Comparison of ENCODE assay signal across 20 cellular contexts in the genomic region with DNA sequence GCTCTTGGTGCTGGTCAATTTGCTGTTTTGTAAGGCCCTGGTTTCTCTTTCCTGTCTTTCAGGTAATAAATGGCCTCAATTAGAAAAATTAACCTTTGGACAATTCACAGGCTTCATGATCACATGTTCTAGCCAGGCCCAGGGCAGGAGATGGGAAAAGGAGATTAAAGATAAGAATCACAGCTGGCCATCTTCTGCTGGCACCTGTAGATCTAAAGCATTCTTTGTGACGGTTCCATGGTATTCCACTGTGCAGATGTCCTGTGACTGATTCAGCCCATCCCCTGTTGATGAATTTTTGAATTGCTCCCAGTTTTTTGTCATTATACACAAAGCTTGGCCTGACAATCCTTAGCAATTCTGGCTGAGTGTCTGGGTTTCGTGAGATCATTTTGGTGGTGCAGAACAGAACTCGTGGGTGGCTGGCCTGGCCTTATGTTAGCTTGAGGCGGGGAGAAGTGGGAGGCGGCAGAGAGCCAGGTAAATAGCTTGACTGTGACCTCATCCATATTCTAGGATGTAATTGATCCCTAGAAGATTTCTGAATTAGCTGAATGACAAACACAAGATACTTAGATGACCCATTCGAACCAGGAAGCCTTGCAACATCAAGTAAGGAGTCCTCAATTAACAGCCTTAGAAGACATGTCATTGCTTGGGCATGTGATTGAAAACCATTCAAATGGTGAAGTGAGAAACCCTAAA. TPM values are rescaled to one million over a fixed set of nuclear protein-coding genes. Genes with fewer than 3 reads are reported as not detected.
DNase-seq lines count a peak whose midpoint lies in the region; ATAC-seq and TF ChIP-seq lines count a peak whose summit lies in the region.
"Had no signal": no experiment of that assay in that cellular context is flagged by ENCODE, and none has a peak within 500 bp of the region (broad histone marks: within the 10 kb centered on the region; RNA-seq: fewer than 3 reads in every experiment).

No MANE protein-coding gene starts in this region.

- intact Hi-C loops in left colon (cut with DNase I, micrococcal nuclease) = no loop called here
- intact Hi-C loops in transverse colon (cut with DNase I; ENCODE audit: low total_unique reads) = no loop called here
- intact Hi-C loops in gastrocnemius medialis (cut with DNase I; ENCODE audit: low total_unique reads) = no loop called here

- CTCF ChIA-PET in WTC11 (lab: Charles Lee) = interaction anchor here (1.5 kb wide), 1 partner anchor 56 kb away, joined by 3 read pairs; no protein-coding TSS in a partner anchor

- H3K27ac Mint-ChIP-seq in WTC11 = peak overlapping the region; percentile 59; the same call in 1 of the 2 replicates
- H3K27ac Mint-ChIP-seq: activated CD8-positive, alpha-beta T cell treated with anti-CD3 and anti-CD28 coated beads for 36 hours; activated naive CD4-positive, alpha-beta T cell treated with anti-CD3 and anti-CD28 coated beads, Interleukin-2, amount 50 U/mL, for 24 hours; B cell; T-cell had no signal

- POLR2A ChIA-PET in WTC11 (lab: Charles Lee) = no interaction called here

- peaks cover 9 to 58% (median 27%) of the 10 kb centered on the region in 4 donors for H3K4me1 ChIP-seq in transverse colon
- no peaks in the 10 kb centered on the region for H3K4me1 ChIP-seq in gastrocnemius medialis
- H3K4me1 ChIP-seq: gastroesophageal sphincter, sigmoid colon had no signal

- H3K36me3 ChIP-seq in transverse colon (no peaks in the 10 kb centered on the region), gastrocnemius medialis (no peaks in the 10 kb centered on the region)
- H3K36me3 ChIP-seq: gastroesophageal sphincter, sigmoid colon had no signal

- no peak overlapping the region for H3K4me3 Mint-ChIP-seq in WTC11
- H3K4me3 Mint-ChIP-seq: activated CD8-positive, alpha-beta T cell treated with anti-CD3 and anti-CD28 coated beads for 36 hours; activated naive CD4-positive, alpha-beta T cell treated with anti-CD3 and anti-CD28 coated beads, Interleukin-2, amount 50 U/mL, for 24 hours; activated T-cell treated with anti-CD3 and anti-CD28 coated beads, Interleukin-2, amount 50 U/mL, for 4 hours; B cell; T-cell had no signal

- TF ChIP-seq POLR2A in transverse colon (IDR thresholded peaks at IDR 0.05) = no peak
- no peak for TF ChIP-seq POLR2A in gastrocnemius medialis (IDR thresholded peaks at IDR 0.05)

- WGBS in transverse colon (ENCODE audit: low coverage in 1 of 2), 2 donors = 58 to 60% methylated on average over 6 of the region's 6 CpGs

- in situ Hi-C loops in transverse colon (cut with MboI; ENCODE audit: low pct_ligation_motif_present in 1 of 4, low pct_unique_long_range_greater_than_20kb in 1 of 4, low sequenced_read_pairs in 3 of 4) = no loop called here
- in situ Hi-C loops in gastrocnemius medialis (cut with MboI; ENCODE audit: low sequenced_read_pairs in 4 of 4) = no loop called here

- peaks cover 15% of the 10 kb centered on the region for H3K4me1 Mint-ChIP-seq in WTC11
- H3K4me1 Mint-ChIP-seq: activated naive CD4-positive, alpha-beta T cell treated with anti-CD3 and anti-CD28 coated beads, Interleukin-2, amount 50 U/mL, for 24 hours had no signal

- peak overlapping the region; percentile 75 to 85 (median 82) for H3K27ac ChIP-seq in transverse colon
- no peak overlapping the region for H3K27ac ChIP-seq in gastrocnemius medialis
- H3K27ac ChIP-seq: coronary artery, gastroesophageal sphincter, sigmoid colon had no signal

- TF ChIP-seq CTCF in WTC11 (IDR thresholded peaks at IDR 0.05) = no peak
- peak in 1 of 5 experiments; percentile 16 for TF ChIP-seq CTCF in transverse colon (IDR thresholded peaks at IDR 0.05)
- TF ChIP-seq CTCF in gastrocnemius medialis (IDR thresholded peaks at IDR 0.05 in 4 of 5, conservative IDR thresholded peaks at IDR 0.05 in 1 of 5) = no peak

- H3K9me3 Mint-ChIP-seq in WTC11 = no peaks in the 10 kb centered on the region
- H3K9me3 Mint-ChIP-seq: activated CD8-positive, alpha-beta T cell treated with anti-CD3 and anti-CD28 coated beads for 36 hours; activated naive CD4-positive, alpha-beta T cell treated with anti-CD3 and anti-CD28 coated beads, Interleukin-2, amount 50 U/mL, for 24 hours; activated T-cell treated with anti-CD3 and anti-CD28 coated beads, Interleukin-2, amount 50 U/mL, for 4 hours had no signal

- no peak for TF ChIP-seq EP300 in transverse colon (IDR thresholded peaks at IDR 0.05; ENCODE audit: low read depth)

- no peak for ATAC-seq in WTC11
- ATAC-seq in left colon = peak; percentile 63
- ATAC-seq in gastrocnemius medialis = no peak
- ATAC-seq: activated CD8-positive, alpha-beta T cell treated with anti-CD3 and anti-CD28 coated beads for 36 hours; activated T-cell treated with anti-CD3 and anti-CD28 coated beads, Interleukin-2, amount 50 U/mL, for 4 hours; gastroesophageal sphincter; T-cell had no signal

- no peaks in the 10 kb centered on the region for H3K9me3 ChIP-seq in transverse colon
- no peaks in the 10 kb centered on the region for H3K9me3 ChIP-seq in gastrocnemius medialis
- H3K9me3 ChIP-seq: gastroesophageal sphincter, sigmoid colon had no signal

- H3K4me3 ChIP-seq in transverse colon (no peak overlapping the region), gastrocnemius medialis (no peak overlapping the region)
- H3K4me3 ChIP-seq: coronary artery, gastroesophageal sphincter, sigmoid colon had no signal

- H3K27me3 ChIP-seq in transverse colon = no peaks in the 10 kb centered on the region
- H3K27me3 ChIP-seq in gastrocnemius medialis = no peaks in the 10 kb centered on the region
- H3K27me3 ChIP-seq: sigmoid colon had no signal

- DNase-seq in LoVo (ENCODE audit: low spot score) (peak; percentile 46), WTC11 (ENCODE audit: low spot score) (no peak), left colon (peak in 1 of 2 donors; percentile 51), transverse colon (peak; percentile 26), KG1 (lab: John Stamatoyannopoulos, UW) (no peak), gastrocnemius medialis (no peak)
- no peak for DNase-seq in activated CD4-positive, alpha-beta T cell treated with anti-CD3 and anti-CD28 coated beads for 1 hour
- DNase-seq: activated CD8-positive, alpha-beta T cell treated with anti-CD3 and anti-CD28 coated beads for 36 hours; activated T-cell treated with anti-CD3 and anti-CD28 coated beads, Interleukin-2, amount 50 U/mL, for 4 hours; Kasumi-1; sigmoid colon; stimulated activated CD4-positive, alpha-beta T cell treated with anti-CD3 and anti-CD28 coated beads, Interleukin-2, amount 100 ng/mL, for 24 hours; T-cell had no signal

- no peaks in the 10 kb centered on the region for H3K27me3 Mint-ChIP-seq in WTC11 (ENCODE audit: low read depth)

- no peaks in the 10 kb centered on the region for H3K36me3 Mint-ChIP-seq in WTC11
- H3K36me3 Mint-ChIP-seq: activated naive CD4-positive, alpha-beta T cell treated with anti-CD3 and anti-CD28 coated beads, Interleukin-2, amount 50 U/mL, for 24 hours; T-cell had no signal

TF ChIP-seq in WTC11, 78 proteins besides CTCF, POLR2A, EP300 and RAD21:
- TF ChIP-seq, protein P1, sequence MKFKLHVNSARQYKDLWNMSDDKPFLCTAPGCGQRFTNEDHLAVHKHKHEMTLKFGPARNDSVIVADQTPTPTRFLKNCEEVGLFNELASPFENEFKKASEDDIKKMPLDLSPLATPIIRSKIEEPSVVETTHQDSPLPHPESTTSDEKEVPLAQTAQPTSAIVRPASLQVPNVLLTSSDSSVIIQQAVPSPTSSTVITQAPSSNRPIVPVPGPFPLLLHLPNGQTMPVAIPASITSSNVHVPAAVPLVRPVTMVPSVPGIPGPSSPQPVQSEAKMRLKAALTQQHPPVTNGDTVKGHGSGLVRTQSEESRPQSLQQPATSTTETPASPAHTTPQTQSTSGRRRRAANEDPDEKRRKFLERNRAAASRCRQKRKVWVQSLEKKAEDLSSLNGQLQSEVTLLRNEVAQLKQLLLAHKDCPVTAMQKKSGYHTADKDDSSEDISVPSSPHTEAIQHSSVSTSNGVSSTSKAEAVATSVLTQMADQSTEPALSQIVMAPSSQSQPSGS (CRISPR knock-in tag; IDR thresholded peaks at IDR 0.05; ENCODE audit: borderline replicate concordance, low read depth) = no peak
- no peak for TF ChIP-seq ZNF281 (CRISPR knock-in tag; IDR thresholded peaks at IDR 0.05)
- TF ChIP-seq ZNF219 (CRISPR knock-in tag; IDR thresholded peaks at IDR 0.05; ENCODE audit: borderline replicate concordance) = no peak
- TF ChIP-seq ESRRA (CRISPR knock-in tag; IDR thresholded peaks at IDR 0.05; ENCODE audit: borderline replicate concordance) = no peak

RNA-seq across cellular contexts. Expression of gene TMC5, which starts 14.1 kb away (rescaled TPM):
- total RNA-seq in WTC11 (2021) (2.1 to 4.6 TPM (median 3.1 TPM) in 3 replicates), left colon (100 to 1,000 TPM in 1 of 2 donors, 10 to 100 TPM in 1; 91.2 to 225 TPM), transverse colon (10 to 100 TPM; 14.5 to 94.6 (median 82.4) TPM), gastrocnemius medialis (under 1 TPM in 1 of 4 donors, not detected in 3; 0.19 TPM)
- total RNA-seq: activated CD8-positive, alpha-beta T cell treated with anti-CD3 and anti-CD28 coated beads for 36 hours; B cell; endothelial cell of umbilical vein; myocyte; osteocyte had no signal

Comparison
In these comparisons a context has a peak if more than half of its experiments do, and no peak if none do; other contexts are left out.
1. DNase-seq: peak in LoVo (single experiment) and transverse colon (single experiment); none in WTC11 (single experiment), KG1 (single experiment), activated CD4-positive, alpha-beta T cell treated with anti-CD3 and anti-CD28 coated beads for 1 hour (single experiment) and gastrocnemius medialis (0 of 2).
2. H3K27ac ChIP-seq: peak in transverse colon (4 of 4); none in gastrocnemius medialis (0 of 4).